ENCODE assay signal across 19 cellular contexts in the genomic region with DNA sequence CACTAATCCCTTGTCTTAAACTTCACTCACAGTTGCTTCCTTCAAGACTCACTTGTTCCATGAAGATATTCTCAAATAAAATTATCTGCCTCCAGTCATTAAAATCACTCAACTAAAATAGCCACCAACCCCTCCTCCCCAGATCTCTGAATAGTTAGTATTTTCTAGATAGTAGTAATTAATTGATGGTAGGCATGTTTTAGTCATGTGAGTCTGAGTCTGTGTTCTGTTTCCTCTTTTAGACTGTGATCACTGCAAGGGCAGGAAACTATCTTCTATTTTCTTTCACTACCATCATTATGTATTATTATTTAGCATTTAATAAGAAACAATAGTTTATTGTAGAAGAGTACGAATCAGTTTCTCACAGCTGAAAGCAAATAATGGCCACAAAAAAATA.
DNase-seq lines count a peak whose midpoint lies in the region; ATAC-seq and TF ChIP-seq lines count a peak whose summit lies in the region.
"Had no signal": no experiment of that assay in that cellular context is flagged by ENCODE, and none has a peak within 500 bp of the region (broad histone marks: within the 10 kb centered on the region; RNA-seq: fewer than 3 reads in every experiment).

No MANE protein-coding gene starts in this region.

- H3K9me3 ChIP-seq in SK-N-SH (no peaks in the 10 kb centered on the region), trophoblast cell (ENCODE audit: insufficient read depth, low read depth, low read length) (no peaks in the 10 kb centered on the region)
- H3K9me3 ChIP-seq: A549, BLaER1, Caco-2 had no signal

- H3K18ac ChIP-seq in trophoblast cell (ENCODE audit: low read length), result no peak overlapping the region

- CTCF ChIA-PET in SK-N-SH (lab: Yijun Ruan, JAX), result no interaction called here

- H3K27ac ChIP-seq in SK-N-SH (ENCODE audit: low read depth in 2 of 2, low read length in 1 of 2), result no peak overlapping the region
- H3K27ac ChIP-seq in trophoblast cell (ENCODE audit: low read depth, low read length), result no peak overlapping the region
- H3K27ac ChIP-seq: 22Rv1, A549, BLaER1 had no signal

- H3K9ac ChIP-seq in SK-N-SH (no peak overlapping the region), trophoblast cell (ENCODE audit: low read length) (no peak overlapping the region)
- H3K9ac ChIP-seq: BLaER1 had no signal

- no peaks in the 10 kb centered on the region for H3K79me1 ChIP-seq in trophoblast cell (ENCODE audit: low read length)

- no peak overlapping the region for H4K12ac ChIP-seq in trophoblast cell (ENCODE audit: low read depth, low read length)

- no peak overlapping the region for H3K14ac ChIP-seq in trophoblast cell (ENCODE audit: low read length)

- H2AFZ ChIP-seq in SK-N-SH (ENCODE audit: low read depth), result no peak overlapping the region
- no peak overlapping the region for H2AFZ ChIP-seq in trophoblast cell (ENCODE audit: insufficient read depth, low read length, poor library complexity)

- no peak overlapping the region for H2BK5ac ChIP-seq in trophoblast cell (ENCODE audit: low read depth, low read length, poor library complexity)

- no peak overlapping the region for H3K4me3 ChIP-seq in SK-N-SH (ENCODE audit: low read depth in 2 of 2, low read length in 1 of 2)
- no peak overlapping the region for H3K4me3 ChIP-seq in trophoblast cell (ENCODE audit: low read depth, low read length)
- H3K4me3 ChIP-seq: A549, BLaER1, GM12878 had no signal

- H3K23ac ChIP-seq in trophoblast cell (ENCODE audit: low read length), result no peak overlapping the region

- H4K20me1 ChIP-seq in SK-N-SH (ENCODE audit: insufficient read depth), result no peaks in the 10 kb centered on the region
- H4K20me1 ChIP-seq: BLaER1 had no signal

- TF ChIP-seq EP300 in SK-N-SH (IDR thresholded peaks at IDR 0.05; ENCODE audit: borderline replicate concordance in 1 of 2, low read depth in 1 of 2, low read length in 1 of 2), result no peak

- no peak overlapping the region for H3K4me2 ChIP-seq in SK-N-SH
- no peak overlapping the region for H3K4me2 ChIP-seq in trophoblast cell (ENCODE audit: low read length)
- H3K4me2 ChIP-seq: A549, BLaER1 had no signal

- H3F3A ChIP-seq in SK-N-SH (replicated peaks; ENCODE audit: insufficient read depth), result no peaks in the 10 kb centered on the region

- 66% methylated on average over 1 of the region's 1 CpG for WGBS in SK-N-SH (ENCODE audit: low lambda C conversion rate)
- WGBS in trophoblast cell (ENCODE audit: extremely low coverage, insufficient coverage, insufficient read length), result no CpG with 5 or more reads among the region's 1 CpG

- no peak overlapping the region for H4K8ac ChIP-seq in trophoblast cell (ENCODE audit: low read depth, low read length)

- H3K4ac ChIP-seq in trophoblast cell (ENCODE audit: low read depth, low read length), result no peak overlapping the region

- DNase-seq in SK-N-SH (no peak), SK-MEL-5 (ENCODE audit: low read depth, low spot score) (peak; percentile 1), foreskin melanocyte (peak; percentile 88), GM03348 (ENCODE audit: low spot score) (no peak), trophoblast cell (no peak)
- DNase-seq: AML-193; C1 segment of cervical spinal cord; Caco-2; Calu3; CD4-positive, alpha-beta memory T cell; CD4-positive, CD25-positive, alpha-beta regulatory T cell; CD8-positive, alpha-beta memory T cell; DMS79 treated with DMSO at 0.1 percent for 48 hours; GF-D8 had no signal

- TF ChIP-seq CTCF in SK-N-SH (IDR thresholded peaks at IDR 0.05), result no peak

- H3K36me3 ChIP-seq in SK-N-SH (replicated peaks in 1 of 2; ENCODE audit: control insufficient read depth in 1 of 2, insufficient read depth in 2 of 2, low read length in 1 of 2), result no peaks in the 10 kb centered on the region
- no peaks in the 10 kb centered on the region for H3K36me3 ChIP-seq in trophoblast cell (ENCODE audit: control insufficient read depth in 1 of 2, insufficient read depth in 2 of 2, low read length in 2 of 2)
- H3K36me3 ChIP-seq: BLaER1 had no signal

- H4K91ac ChIP-seq in trophoblast cell (ENCODE audit: low read depth, low read length), result no peak overlapping the region

- no peaks in the 10 kb centered on the region for H3K9me2 ChIP-seq in SK-N-SH

- H2BK12ac ChIP-seq in trophoblast cell (ENCODE audit: low read length), result no peak overlapping the region

- no peaks in the 10 kb centered on the region for H3K27me3 ChIP-seq in SK-N-SH (ENCODE audit: insufficient read depth)
- H3K27me3 ChIP-seq in trophoblast cell (ENCODE audit: insufficient read depth, low read length), result no peaks in the 10 kb centered on the region
- H3K27me3 ChIP-seq: BLaER1 had no signal

- no peak for ATAC-seq in SK-N-SH treated with all-trans-retinoic acid at 6 μM for 48 hours
- ATAC-seq: A549, GM12878 had no signal

- no peak overlapping the region for H2AK5ac ChIP-seq in trophoblast cell (ENCODE audit: low read length)

- no peak overlapping the region for H2BK120ac ChIP-seq in trophoblast cell (ENCODE audit: insufficient read depth, low read length, poor library complexity)

- H3K79me2 ChIP-seq in SK-N-SH (ENCODE audit: insufficient read depth) (no peaks in the 10 kb centered on the region), trophoblast cell (ENCODE audit: control insufficient read depth, insufficient read depth, low read length, poor library complexity) (no peaks in the 10 kb centered on the region)

- in situ Hi-C loops in SK-MEL-5 (cut with HindIII; ENCODE audit: low pct_unique_long_range_greater_than_20kb, low sequenced_read_pairs), result no loop called here

- TF ChIP-seq RAD21 in SK-N-SH (IDR thresholded peaks at IDR 0.05; ENCODE audit: low read length), result no peak

- H3K4me1 ChIP-seq in SK-N-SH (ENCODE audit: control insufficient read depth in 1 of 2, insufficient read depth in 2 of 2, low read depth in 1 of 2, low read length in 1 of 2) (peaks cover 0 to 2% of the 10 kb centered on the region in 2 experiments; a peak in 2 of 4 replicates), trophoblast cell (ENCODE audit: control insufficient read depth in 1 of 2, insufficient read depth in 2 of 2, low read length in 2 of 2) (no peaks in the 10 kb centered on the region)
- H3K4me1 ChIP-seq: BLaER1, Caco-2 had no signal

- POLR2A ChIA-PET in SK-N-SH (lab: Yijun Ruan, JAX), result no interaction called here

TF ChIP-seq in SK-N-SH treated with all-trans-retinoic acid at 6 μM for 48 hours, 23 proteins besides CTCF, POLR2A, EP300 and RAD21:
- TF ChIP-seq PPARA (CRISPR knock-in tag; IDR thresholded peaks at IDR 0.05; ENCODE audit: borderline replicate concordance) (no peak), ISL1 (CRISPR knock-in tag; IDR thresholded peaks at IDR 0.05) (peak; percentile 43)

TF ChIP-seq in SK-N-SH, 30 proteins besides CTCF, POLR2A, EP300 and RAD21:
- TF ChIP-seq JUND (IDR thresholded peaks at IDR 0.05), result no peak
- TF ChIP-seq NRF1 (IDR thresholded peaks at IDR 0.05; ENCODE audit: low read depth, low read length), result no peak
- TF ChIP-seq GABPA (IDR thresholded peaks at IDR 0.05; ENCODE audit: low read depth), result no peak
- TF ChIP-seq, protein P1, sequence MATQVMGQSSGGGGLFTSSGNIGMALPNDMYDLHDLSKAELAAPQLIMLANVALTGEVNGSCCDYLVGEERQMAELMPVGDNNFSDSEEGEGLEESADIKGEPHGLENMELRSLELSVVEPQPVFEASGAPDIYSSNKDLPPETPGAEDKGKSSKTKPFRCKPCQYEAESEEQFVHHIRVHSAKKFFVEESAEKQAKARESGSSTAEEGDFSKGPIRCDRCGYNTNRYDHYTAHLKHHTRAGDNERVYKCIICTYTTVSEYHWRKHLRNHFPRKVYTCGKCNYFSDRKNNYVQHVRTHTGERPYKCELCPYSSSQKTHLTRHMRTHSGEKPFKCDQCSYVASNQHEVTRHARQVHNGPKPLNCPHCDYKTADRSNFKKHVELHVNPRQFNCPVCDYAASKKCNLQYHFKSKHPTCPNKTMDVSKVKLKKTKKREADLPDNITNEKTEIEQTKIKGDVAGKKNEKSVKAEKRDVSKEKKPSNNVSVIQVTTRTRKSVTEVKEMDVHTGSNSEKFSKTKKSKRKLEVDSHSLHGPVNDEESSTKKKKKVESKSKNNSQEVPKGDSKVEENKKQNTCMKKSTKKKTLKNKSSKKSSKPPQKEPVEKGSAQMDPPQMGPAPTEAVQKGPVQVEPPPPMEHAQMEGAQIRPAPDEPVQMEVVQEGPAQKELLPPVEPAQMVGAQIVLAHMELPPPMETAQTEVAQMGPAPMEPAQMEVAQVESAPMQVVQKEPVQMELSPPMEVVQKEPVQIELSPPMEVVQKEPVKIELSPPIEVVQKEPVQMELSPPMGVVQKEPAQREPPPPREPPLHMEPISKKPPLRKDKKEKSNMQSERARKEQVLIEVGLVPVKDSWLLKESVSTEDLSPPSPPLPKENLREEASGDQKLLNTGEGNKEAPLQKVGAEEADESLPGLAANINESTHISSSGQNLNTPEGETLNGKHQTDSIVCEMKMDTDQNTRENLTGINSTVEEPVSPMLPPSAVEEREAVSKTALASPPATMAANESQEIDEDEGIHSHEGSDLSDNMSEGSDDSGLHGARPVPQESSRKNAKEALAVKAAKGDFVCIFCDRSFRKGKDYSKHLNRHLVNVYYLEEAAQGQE (IDR thresholded peaks at IDR 0.05; ENCODE audit: low read depth, low read length), result no peak
- TF ChIP-seq POLR2AphosphoS5 (IDR thresholded peaks at IDR 0.05; ENCODE audit: low read depth, low read length), result no peak
- TF ChIP-seq GATA2 (CRISPR knock-in tag; IDR thresholded peaks at IDR 0.05), result no peak
- TF ChIP-seq TEAD4 (IDR thresholded peaks at IDR 0.05; ENCODE audit: borderline replicate concordance, insufficient read depth), result no peak
- no peak for TF ChIP-seq YY1 (IDR thresholded peaks at IDR 0.05; ENCODE audit: low read depth)
- TF ChIP-seq MEF2A (IDR thresholded peaks at IDR 0.05; ENCODE audit: borderline replicate concordance, low read depth), result no peak
- no peak for TF ChIP-seq RFX5 (IDR thresholded peaks at IDR 0.05; ENCODE audit: low read length)
- TF ChIP-seq, protein P2, sequence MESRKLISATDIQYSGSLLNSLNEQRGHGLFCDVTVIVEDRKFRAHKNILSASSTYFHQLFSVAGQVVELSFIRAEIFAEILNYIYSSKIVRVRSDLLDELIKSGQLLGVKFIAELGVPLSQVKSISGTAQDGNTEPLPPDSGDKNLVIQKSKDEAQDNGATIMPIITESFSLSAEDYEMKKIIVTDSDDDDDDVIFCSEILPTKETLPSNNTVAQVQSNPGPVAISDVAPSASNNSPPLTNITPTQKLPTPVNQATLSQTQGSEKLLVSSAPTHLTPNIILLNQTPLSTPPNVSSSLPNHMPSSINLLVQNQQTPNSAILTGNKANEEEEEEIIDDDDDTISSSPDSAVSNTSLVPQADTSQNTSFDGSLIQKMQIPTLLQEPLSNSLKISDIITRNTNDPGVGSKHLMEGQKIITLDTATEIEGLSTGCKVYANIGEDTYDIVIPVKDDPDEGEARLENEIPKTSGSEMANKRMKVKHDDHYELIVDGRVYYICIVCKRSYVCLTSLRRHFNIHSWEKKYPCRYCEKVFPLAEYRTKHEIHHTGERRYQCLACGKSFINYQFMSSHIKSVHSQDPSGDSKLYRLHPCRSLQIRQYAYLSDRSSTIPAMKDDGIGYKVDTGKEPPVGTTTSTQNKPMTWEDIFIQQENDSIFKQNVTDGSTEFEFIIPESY (IDR thresholded peaks at IDR 0.05; ENCODE audit: borderline replicate concordance, low read depth), result no peak

Comparison
In these comparisons a context has a peak if more than half of its experiments do, and no peak if none do; other contexts are left out.
1. DNase-seq: peak in SK-MEL-5 (single experiment) and foreskin melanocyte (single experiment); none in SK-N-SH (single experiment), GM03348 (single experiment) and trophoblast cell (0 of 2).